ENCODE assay signal across 19 cellular contexts in the genomic region with DNA sequence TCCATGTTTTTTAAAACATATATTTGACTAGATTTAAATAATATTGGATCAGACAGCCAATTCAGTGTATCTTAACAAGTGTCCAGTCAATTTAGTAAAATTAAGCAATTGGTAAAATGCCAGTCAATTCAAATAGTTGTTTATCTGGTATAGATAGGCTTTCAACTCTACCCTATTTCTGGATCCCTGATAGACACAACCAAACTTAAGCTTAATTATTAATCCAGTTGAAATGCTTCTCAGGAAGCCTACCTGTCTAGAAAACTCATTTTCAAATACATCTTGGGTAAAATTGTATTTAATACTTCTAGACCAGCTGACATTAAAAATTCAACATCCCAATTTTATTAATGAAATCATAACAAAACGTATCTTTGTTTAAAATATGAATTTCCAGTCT.
DNase-seq lines count a peak whose midpoint lies in the region; FAIRE-seq and TF ChIP-seq lines count a peak whose summit lies in the region.
"Had no signal": no experiment of that assay in that cellular context is flagged by ENCODE, and none has a peak within 500 bp of the region (broad histone marks: within the 10 kb centered on the region; RNA-seq: fewer than 3 reads in every experiment).

No MANE protein-coding gene starts in this region.

- no peak overlapping the region for H2AFZ ChIP-seq in neural cell (ENCODE audit: low read depth, low read length)
- H2AFZ ChIP-seq: GM23248 had no signal

- TF ChIP-seq EP300 in neural cell (conservative IDR thresholded peaks at IDR 0.05; ENCODE audit: poor library complexity, severe bottlenecking) = no peak

- no peak overlapping the region for H3K4me3 ChIP-seq in neural cell (ENCODE audit: low read length)
- H3K4me3 ChIP-seq: GM12878, GM23248 had no signal

- no peak overlapping the region for H3K4me2 ChIP-seq in neural cell (ENCODE audit: low read length)

- no peaks in the 10 kb centered on the region for H3K79me2 ChIP-seq in neural cell (replicated peaks; ENCODE audit: insufficient read depth, low read length)

- no peaks in the 10 kb centered on the region for H3K36me3 ChIP-seq in neural cell (ENCODE audit: insufficient read depth, low read length)

- TF ChIP-seq CTCF in neural cell (IDR thresholded peaks at IDR 0.05; ENCODE audit: poor library complexity, severe bottlenecking) = no peak

- FAIRE-seq in endometrium (lab: Jason Lieb, UNC) = peak; percentile 12
- FAIRE-seq: GM12878, GM19239, H1 had no signal

- no peaks in the 10 kb centered on the region for H3F3A ChIP-seq in neural cell (ENCODE audit: insufficient read depth, low read length, poor library complexity, severe bottlenecking)

- no peaks in the 10 kb centered on the region for H3K27me3 ChIP-seq in neural cell (ENCODE audit: insufficient read depth, low read depth, low read length)

- TF ChIP-seq RAD21 in neural cell (conservative IDR thresholded peaks at IDR 0.05) = no peak

- peak; percentile 28 for DNase-seq in NCI-H526 treated with DMSO at 0.1 percent for 48 hours (lab: John Stamatoyannopoulos, UW)
- no peak for DNase-seq in activated T-cell treated with anti-CD3 and anti-CD28 coated beads, Interleukin-2, amount 50 U/mL, for 48 hours
- no peak for DNase-seq in hepatic stellate cell (ENCODE audit: low spot score)
- DNase-seq in kidney tubule cell (ENCODE audit: low spot score) = no peak
- DNase-seq: C1 segment of cervical spinal cord; Calu3; CD4-positive, alpha-beta memory T cell; COR-L47; DMS79; EL; GDM1; GM23248; H7; HCEC 1CT had no signal

- H3K27ac ChIP-seq in neural cell (ENCODE audit: low read length) = peak overlapping the region; percentile 55
- H3K27ac ChIP-seq: GM23248 had no signal

- no peaks in the 10 kb centered on the region for H4K20me1 ChIP-seq in neural cell (ENCODE audit: insufficient read depth)

- H3K9me2 ChIP-seq in neural cell (ENCODE audit: insufficient read depth, low read length) = no peaks in the 10 kb centered on the region

- H3K9me3 ChIP-seq in neural cell (ENCODE audit: low read length) = no peaks in the 10 kb centered on the region

- no peak overlapping the region for H3K9ac ChIP-seq in neural cell (ENCODE audit: low read length)
- H3K9ac ChIP-seq: GM23248 had no signal

TF ChIP-seq in neural cell, 6 proteins besides CTCF, POLR2A, EP300 and RAD21:
- TF ChIP-seq MXI1 (conservative IDR thresholded peaks at IDR 0.05; ENCODE audit: poor library complexity, severe bottlenecking) = no peak
- TF ChIP-seq, protein P1, sequence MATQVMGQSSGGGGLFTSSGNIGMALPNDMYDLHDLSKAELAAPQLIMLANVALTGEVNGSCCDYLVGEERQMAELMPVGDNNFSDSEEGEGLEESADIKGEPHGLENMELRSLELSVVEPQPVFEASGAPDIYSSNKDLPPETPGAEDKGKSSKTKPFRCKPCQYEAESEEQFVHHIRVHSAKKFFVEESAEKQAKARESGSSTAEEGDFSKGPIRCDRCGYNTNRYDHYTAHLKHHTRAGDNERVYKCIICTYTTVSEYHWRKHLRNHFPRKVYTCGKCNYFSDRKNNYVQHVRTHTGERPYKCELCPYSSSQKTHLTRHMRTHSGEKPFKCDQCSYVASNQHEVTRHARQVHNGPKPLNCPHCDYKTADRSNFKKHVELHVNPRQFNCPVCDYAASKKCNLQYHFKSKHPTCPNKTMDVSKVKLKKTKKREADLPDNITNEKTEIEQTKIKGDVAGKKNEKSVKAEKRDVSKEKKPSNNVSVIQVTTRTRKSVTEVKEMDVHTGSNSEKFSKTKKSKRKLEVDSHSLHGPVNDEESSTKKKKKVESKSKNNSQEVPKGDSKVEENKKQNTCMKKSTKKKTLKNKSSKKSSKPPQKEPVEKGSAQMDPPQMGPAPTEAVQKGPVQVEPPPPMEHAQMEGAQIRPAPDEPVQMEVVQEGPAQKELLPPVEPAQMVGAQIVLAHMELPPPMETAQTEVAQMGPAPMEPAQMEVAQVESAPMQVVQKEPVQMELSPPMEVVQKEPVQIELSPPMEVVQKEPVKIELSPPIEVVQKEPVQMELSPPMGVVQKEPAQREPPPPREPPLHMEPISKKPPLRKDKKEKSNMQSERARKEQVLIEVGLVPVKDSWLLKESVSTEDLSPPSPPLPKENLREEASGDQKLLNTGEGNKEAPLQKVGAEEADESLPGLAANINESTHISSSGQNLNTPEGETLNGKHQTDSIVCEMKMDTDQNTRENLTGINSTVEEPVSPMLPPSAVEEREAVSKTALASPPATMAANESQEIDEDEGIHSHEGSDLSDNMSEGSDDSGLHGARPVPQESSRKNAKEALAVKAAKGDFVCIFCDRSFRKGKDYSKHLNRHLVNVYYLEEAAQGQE (IDR thresholded peaks at IDR 0.05; ENCODE audit: borderline replicate concordance) = no peak
- TF ChIP-seq SMC3 (conservative IDR thresholded peaks at IDR 0.05; ENCODE audit: poor library complexity) = no peak
- TF ChIP-seq EZH2 (IDR thresholded peaks at IDR 0.05; ENCODE audit: borderline replicate concordance, insufficient read depth, low read length, poor library complexity, severe bottlenecking) = no peak
- TF ChIP-seq TAF1 (IDR thresholded peaks at IDR 0.05; ENCODE audit: low read depth) = no peak
- no peak for TF ChIP-seq POLR2AphosphoS5 (IDR thresholded peaks at IDR 0.05)
